In genomic region chr16:69179255-69180010, GRCh38 we compare ENCODE assay signal across 8 cellular contexts. TPM values are rescaled to one million over a fixed set of nuclear protein-coding genes. Genes with fewer than 3 reads are reported as not detected.
DNase-seq lines count a peak whose midpoint lies in the region; ATAC-seq and TF ChIP-seq lines count a peak whose summit lies in the region.

No MANE protein-coding gene starts in this region.

- DNase-seq in LNCaP clone FGC (ENCODE audit: low read depth): peak; percentile 98
- peak; percentile 94 for DNase-seq in adipocyte (ENCODE audit: low read depth)
- DNase-seq in iris pigment epithelial cell (ENCODE audit: low read depth): peak; percentile 82
- DNase-seq in testis: peak; percentile 87
- no peak for DNase-seq in activated T-helper 2 cell treated with anti-CD3 and anti-CD28 coated beads, Interferon-gamma antibody, Interleukin-2, Interleukin-4, amounts not matched to agents 10 μg/mL and 5 μg/mL and 100 μg/mL, durations not matched to agents 14 hours and 24 hours and 36 hours (ENCODE audit: low spot score)
- no peak for DNase-seq in NCI-H187 treated with DMSO at 0.1 percent for 48 hours (lab: John Stamatoyannopoulos, UW)

- no peak for TF ChIP-seq POLR2A in testis (IDR thresholded peaks at IDR 0.05)

- no peaks in the 10 kb centered on the region for H3K27me3 ChIP-seq in adipocyte (replicated peaks; ENCODE audit: control insufficient read depth, insufficient read depth, low read length)
- H3K27me3 ChIP-seq in testis: no peaks in the 10 kb centered on the region

- no peak for TF ChIP-seq CTCF in LNCaP clone FGC (IDR thresholded peaks at IDR 0.05; ENCODE audit: control insufficient read depth, extremely low read depth, insufficient read depth)
- TF ChIP-seq CTCF in testis (IDR thresholded peaks at IDR 0.05): no peak

- no peaks in the 10 kb centered on the region for H3K9me3 Mint-ChIP-seq in stimulated activated memory B cell treated with anti-CD40 and anti-IgM and Interleukin-4, amounts not matched to agents 10 μg/mL and 1 μg/mL and 100 μg/mL, for 72 hours
- no peaks in the 10 kb centered on the region for H3K9me3 Mint-ChIP-seq in activated T-helper 2 cell treated with anti-CD3 and anti-CD28 coated beads, Interferon-gamma antibody, Interleukin-2, Interleukin-4, amounts not matched to agents 10 μg/mL and 5 μg/mL and 100 μg/mL, durations not matched to agents 14 hours and 24 hours and 36 hours

- H3K9ac ChIP-seq in adipocyte (ENCODE audit: low read length): peak overlapping the region; percentile 42

- ATAC-seq in stimulated activated memory B cell treated with anti-CD40 and anti-IgM and Interleukin-4, amounts not matched to agents 10 μg/mL and 1 μg/mL and 100 μg/mL, for 72 hours: no peak
- no peak for ATAC-seq in GM21786 (IDR thresholded peaks at IDR 0.05; ENCODE audit: unreplicated experiment)

- peak overlapping the region; percentile 68 to 70 for H3K27ac ChIP-seq in testis

- no peaks in the 10 kb centered on the region for H3K4me1 Mint-ChIP-seq in stimulated activated memory B cell treated with anti-CD40 and anti-IgM and Interleukin-4, amounts not matched to agents 10 μg/mL and 1 μg/mL and 100 μg/mL, for 72 hours
- H3K4me1 Mint-ChIP-seq in activated T-helper 2 cell treated with anti-CD3 and anti-CD28 coated beads, Interferon-gamma antibody, Interleukin-2, Interleukin-4, amounts not matched to agents 10 μg/mL and 5 μg/mL and 100 μg/mL, durations not matched to agents 14 hours and 24 hours and 36 hours (ENCODE audit: low read depth): peaks cover 19% of the 10 kb centered on the region

- H3K9me3 ChIP-seq in adipocyte (ENCODE audit: control insufficient read depth, low read length) (no peaks in the 10 kb centered on the region), testis (no peaks in the 10 kb centered on the region)

- no peak overlapping the region for H3K27ac Mint-ChIP-seq in stimulated activated memory B cell treated with anti-CD40 and anti-IgM and Interleukin-4, amounts not matched to agents 10 μg/mL and 1 μg/mL and 100 μg/mL, for 72 hours
- H3K27ac Mint-ChIP-seq in activated T-helper 2 cell treated with anti-CD3 and anti-CD28 coated beads, Interferon-gamma antibody, Interleukin-2, Interleukin-4, amounts not matched to agents 10 μg/mL and 5 μg/mL and 100 μg/mL, durations not matched to agents 14 hours and 24 hours and 36 hours: no peak overlapping the region

- H3K4me3 ChIP-seq in LNCaP clone FGC (ENCODE audit: low read depth, low read length): no peak overlapping the region
- H3K4me3 ChIP-seq in adipocyte (ENCODE audit: low read length): peak overlapping the region; percentile 45
- H3K4me3 ChIP-seq in testis: no peak overlapping the region

- no peak overlapping the region for H3K4me3 Mint-ChIP-seq in stimulated activated memory B cell treated with anti-CD40 and anti-IgM and Interleukin-4, amounts not matched to agents 10 μg/mL and 1 μg/mL and 100 μg/mL, for 72 hours
- no peak overlapping the region for H3K4me3 Mint-ChIP-seq in activated T-helper 2 cell treated with anti-CD3 and anti-CD28 coated beads, Interferon-gamma antibody, Interleukin-2, Interleukin-4, amounts not matched to agents 10 μg/mL and 5 μg/mL and 100 μg/mL, durations not matched to agents 14 hours and 24 hours and 36 hours (ENCODE audit: low read depth)

- H3K4me1 ChIP-seq in adipocyte (ENCODE audit: control insufficient read depth, insufficient read depth, low read length) (peaks cover 44% of the 10 kb centered on the region), testis (peaks cover 17% of the 10 kb centered on the region)

- WGBS in testis, 2 donors: 21 to 33% methylated on average over 7 of the region's 7 CpGs

- no peaks in the 10 kb centered on the region for H3K27me3 Mint-ChIP-seq in stimulated activated memory B cell treated with anti-CD40 and anti-IgM and Interleukin-4, amounts not matched to agents 10 μg/mL and 1 μg/mL and 100 μg/mL, for 72 hours
- H3K27me3 Mint-ChIP-seq in activated T-helper 2 cell treated with anti-CD3 and anti-CD28 coated beads, Interferon-gamma antibody, Interleukin-2, Interleukin-4, amounts not matched to agents 10 μg/mL and 5 μg/mL and 100 μg/mL, durations not matched to agents 14 hours and 24 hours and 36 hours (ENCODE audit: low read depth): no peaks in the 10 kb centered on the region

- intact Hi-C loops in testis (cut with DNase I; ENCODE audit: low total_unique reads): no loop called here
- intact Hi-C loops in activated T-helper 2 cell treated with anti-CD3 and anti-CD28 coated beads, Interferon-gamma antibody, Interleukin-2, Interleukin-4, amounts not matched to agents 10 μg/mL and 5 μg/mL and 100 μg/mL, durations not matched to agents 14 hours and 24 hours and 36 hours (cut with micrococcal nuclease): no loop called here

- no peaks in the 10 kb centered on the region for H3K36me3 ChIP-seq in adipocyte (ENCODE audit: control insufficient read depth, insufficient read depth, low read length, severe bottlenecking)
- H3K36me3 ChIP-seq in testis (ENCODE audit: low read depth, missing control alignments): no peaks in the 10 kb centered on the region

- peaks cover 30% of the 10 kb centered on the region for H3K36me3 Mint-ChIP-seq in stimulated activated memory B cell treated with anti-CD40 and anti-IgM and Interleukin-4, amounts not matched to agents 10 μg/mL and 1 μg/mL and 100 μg/mL, for 72 hours
- H3K36me3 Mint-ChIP-seq in activated T-helper 2 cell treated with anti-CD3 and anti-CD28 coated beads, Interferon-gamma antibody, Interleukin-2, Interleukin-4, amounts not matched to agents 10 μg/mL and 5 μg/mL and 100 μg/mL, durations not matched to agents 14 hours and 24 hours and 36 hours (ENCODE audit: low read depth): peaks cover 12% of the 10 kb centered on the region

RNA-seq across cellular contexts. Expression of gene SNTB2, which starts 7.5 kb away (rescaled TPM):
- total RNA-seq in testis: 10 to 100 TPM; 35.1 to 39.3 TPM
- 29.2 TPM for polyA plus RNA-seq in testis (ENCODE audit: insufficient read depth, low read depth, low replicate concordance)
- 29.8 and 30.4 TPM in 2 replicates for total RNA-seq in activated T-helper 2 cell treated with anti-CD3 and anti-CD28 coated beads, Interferon-gamma antibody, Interleukin-2, Interleukin-4, amounts not matched to agents 10 μg/mL and 5 μg/mL and 100 μg/mL, durations not matched to agents 14 hours and 24 hours and 36 hours

RNA-seq across cellular contexts. Expression of gene UTP4, which starts 47.0 kb away (rescaled TPM):
- total RNA-seq in testis: 10 to 100 TPM; 72.8 to 78.3 TPM
- polyA plus RNA-seq in testis (ENCODE audit: insufficient read depth, low read depth, low replicate concordance): 80.5 TPM
- total RNA-seq in activated T-helper 2 cell treated with anti-CD3 and anti-CD28 coated beads, Interferon-gamma antibody, Interleukin-2, Interleukin-4, amounts not matched to agents 10 μg/mL and 5 μg/mL and 100 μg/mL, durations not matched to agents 14 hours and 24 hours and 36 hours: 104 and 107 TPM in 2 replicates

RNA-seq across cellular contexts. Expression of gene CHTF8, which starts 47.0 kb away (rescaled TPM):
- total RNA-seq in testis: 100 to 1,000 TPM; 131 to 147 TPM
- 122 TPM for polyA plus RNA-seq in testis (ENCODE audit: insufficient read depth, low read depth, low replicate concordance)
- 121 and 138 TPM in 2 replicates for total RNA-seq in activated T-helper 2 cell treated with anti-CD3 and anti-CD28 coated beads, Interferon-gamma antibody, Interleukin-2, Interleukin-4, amounts not matched to agents 10 μg/mL and 5 μg/mL and 100 μg/mL, durations not matched to agents 14 hours and 24 hours and 36 hours

Comparison
In these comparisons a context has a peak if more than half of its experiments do, and no peak if none do; other contexts are left out.
1. DNase-seq: peak in LNCaP clone FGC (single experiment), adipocyte (single experiment), iris pigment epithelial cell (single experiment) and testis (single experiment); none in activated T-helper 2 cell treated with anti-CD3 and anti-CD28 coated beads, Interferon-gamma antibody, Interleukin-2, Interleukin-4, amounts not matched to agents 10 μg/mL and 5 μg/mL and 100 μg/mL, durations not matched to agents 14 hours and 24 hours and 36 hours (single experiment) and NCI-H187 treated with DMSO at 0.1 percent for 48 hours (single experiment).